ENCODE assay signal across 25 cellular contexts in genomic region chr2:8115451-8115850, GRCh38.
DNase-seq lines count a peak whose midpoint lies in the region; ATAC-seq, FAIRE-seq and TF ChIP-seq lines count a peak whose summit lies in the region.
"Had no signal": no experiment of that assay in that cellular context is flagged by ENCODE, and none has a peak within 500 bp of the region (broad histone marks: within the 10 kb centered on the region; RNA-seq: fewer than 3 reads in every experiment).

No MANE protein-coding gene starts in this region.

- H3K4me2 ChIP-seq in HepG2 (ENCODE audit: low read depth, low read length) = no peak overlapping the region

- no peak overlapping the region for H3K9ac ChIP-seq in HepG2 (ENCODE audit: insufficient read depth, low read depth, low read length)
- H3K9ac ChIP-seq: BLaER1 treated with 17β-estradiol and CSF1 and Interleukin-3, amounts not matched to agents 10 nM and 100 nM; GM23248 had no signal

- ATAC-seq in HepG2 = no peak
- no peak for ATAC-seq in right lobe of liver
- ATAC-seq in lower lobe of right lung = peak; percentile 58 to 67
- peak; percentile 73 for ATAC-seq in upper lobe of right lung
- ATAC-seq in GM21576 (IDR thresholded peaks at IDR 0.05; ENCODE audit: unreplicated experiment) = no peak
- no peak for ATAC-seq in GM18861 (IDR thresholded peaks at IDR 0.05; ENCODE audit: unreplicated experiment)
- ATAC-seq in activated CD8-positive, alpha-beta T cell treated with anti-CD3 and anti-CD28 coated beads, Interleukin-2, amount 10 ng/mL, durations not matched to agents 7 days and 5 days = no peak
- ATAC-seq: CD8-positive, alpha-beta T cell; HCT116 had no signal

- DNase-seq in HepG2 (ENCODE audit: low spot score) = no peak
- no peak for DNase-seq in right lobe of liver
- peak; percentile 38 for DNase-seq in astrocyte of the hippocampus (ENCODE audit: low read depth, low spot score)
- DNase-seq in lower lobe of right lung = no peak
- no peak for DNase-seq in upper lobe of right lung
- DNase-seq in activated CD8-positive, alpha-beta T cell treated with anti-CD3 and anti-CD28 coated beads, Interleukin-2, amount 10 ng/mL, durations not matched to agents 7 days and 5 days = no peak
- DNase-seq: AML-193; BE2C; Caco-2; CD4-positive, CD25-positive, alpha-beta regulatory T cell; CD8-positive, alpha-beta T cell; DMS153; DND-41; H9 had no signal

- POLR2A ChIA-PET in HepG2 (lab: Yijun Ruan, JAX) = interaction anchor here (2.9 kb wide), 1 partner anchor 11 kb away, joined by 9 read pairs; no protein-coding TSS in a partner anchor
- POLR2A ChIA-PET in activated CD8-positive, alpha-beta T cell treated with anti-CD3 and anti-CD28 coated beads, Interleukin-2, amount 10 ng/mL, durations not matched to agents 7 days and 5 days (lab: Charles Lee) = no interaction called here

- TF ChIP-seq EP300 in HepG2 (IDR thresholded peaks at IDR 0.05; ENCODE audit: low read depth in 2 of 2, low read length in 2 of 2) (no peak), HepG2 (CRISPR knock-in tag; IDR thresholded peaks at IDR 0.05; ENCODE audit: borderline replicate concordance) (no peak)

- intact Hi-C loops in HepG2 (cut with micrococcal nuclease; ENCODE audit: unreplicated experiment) (no loop called here), right lobe of liver (cut with DNase I) (no loop called here), lower lobe of right lung (cut with DNase I) (no loop called here), upper lobe of right lung (cut with DNase I) (no loop called here)

- no peak overlapping the region for H3K4me3 ChIP-seq in HepG2 (replicated peaks in 1 of 3; ENCODE audit: insufficient read depth in 1 of 3, low read depth in 2 of 3, low read length in 3 of 3)
- no peak overlapping the region for H3K4me3 ChIP-seq in right lobe of liver
- H3K4me3 ChIP-seq in lower lobe of right lung = no peak overlapping the region
- H3K4me3 ChIP-seq in upper lobe of right lung = no peak overlapping the region
- H3K4me3 ChIP-seq: BLaER1 treated with 17β-estradiol and CSF1 and Interleukin-3, amounts not matched to agents 10 nM and 100 nM; GM23248 had no signal

- H3K4me1 Mint-ChIP-seq in activated CD8-positive, alpha-beta T cell treated with anti-CD3 and anti-CD28 coated beads, Interleukin-2, amount 10 ng/mL, durations not matched to agents 7 days and 5 days (ENCODE audit: low read depth) = peaks cover 9% of the 10 kb centered on the region
- H3K4me1 Mint-ChIP-seq: CD4-positive, CD25-positive, alpha-beta regulatory T cell had no signal

- no peak for TF ChIP-seq CTCF in HepG2 (CRISPR knock-in tag; IDR thresholded peaks at IDR 0.05)
- TF ChIP-seq CTCF in right lobe of liver (IDR thresholded peaks at IDR 0.05) = no peak
- no peak for TF ChIP-seq CTCF in lower lobe of right lung (IDR thresholded peaks at IDR 0.05)
- no peak for TF ChIP-seq CTCF in upper lobe of right lung (IDR thresholded peaks at IDR 0.05)

- peaks cover 62% of the 10 kb centered on the region for H3K4me1 ChIP-seq in HepG2 (ENCODE audit: insufficient read depth, low read length)
- peaks cover 0 to 29% (median 5%) of the 10 kb centered on the region in 4 donors for H3K4me1 ChIP-seq in right lobe of liver
- peaks cover 8% of the 10 kb centered on the region for H3K4me1 ChIP-seq in lower lobe of right lung
- H3K4me1 ChIP-seq in upper lobe of right lung = peaks cover 12% of the 10 kb centered on the region
- H3K4me1 ChIP-seq: BE2C had no signal

- CTCF ChIA-PET in HepG2 (lab: Yijun Ruan, JAX; ENCODE audit: low intra/inter-chr PET ratio, low total read pairs) = no interaction called here
- CTCF ChIA-PET in activated CD8-positive, alpha-beta T cell treated with anti-CD3 and anti-CD28 coated beads, Interleukin-2, amount 10 ng/mL, durations not matched to agents 7 days and 5 days (lab: Charles Lee) = no interaction called here

- no peak for TF ChIP-seq RAD21 in HepG2 (CRISPR knock-in tag; IDR thresholded peaks at IDR 0.05)

- TF ChIP-seq POLR2A in HepG2 (IDR thresholded peaks at IDR 0.05; ENCODE audit: insufficient read depth in 1 of 2, low read depth in 2 of 2, low read length in 2 of 2) (no peak), right lobe of liver (IDR thresholded peaks at IDR 0.05) (no peak)

- no peaks in the 10 kb centered on the region for H4K20me1 ChIP-seq in HepG2 (ENCODE audit: insufficient read depth, low read length)
- H4K20me1 ChIP-seq: BLaER1 treated with 17β-estradiol and CSF1 and Interleukin-3, amounts not matched to agents 10 nM and 100 nM had no signal

- H3K36me3 Mint-ChIP-seq in activated CD8-positive, alpha-beta T cell treated with anti-CD3 and anti-CD28 coated beads, Interleukin-2, amount 10 ng/mL, durations not matched to agents 7 days and 5 days (ENCODE audit: low read depth) = peaks cover 3% of the 10 kb centered on the region
- H3K36me3 Mint-ChIP-seq: CD4-positive, CD25-positive, alpha-beta regulatory T cell; CD8-positive, alpha-beta T cell had no signal

- H3K4me3 Mint-ChIP-seq in activated CD8-positive, alpha-beta T cell treated with anti-CD3 and anti-CD28 coated beads, Interleukin-2, amount 10 ng/mL, durations not matched to agents 7 days and 5 days = no peak overlapping the region
- H3K4me3 Mint-ChIP-seq: CD4-positive, CD25-positive, alpha-beta regulatory T cell; CD8-positive, alpha-beta T cell; H9 had no signal

- H3K27ac ChIP-seq in HepG2 (ENCODE audit: extremely low read length, insufficient read depth, low read length) (no peak overlapping the region), right lobe of liver (no peak overlapping the region), lower lobe of right lung (no peak overlapping the region), upper lobe of right lung (no peak overlapping the region)
- H3K27ac ChIP-seq: 22Rv1; BLaER1 treated with 17β-estradiol and CSF1 and Interleukin-3, amounts not matched to agents 10 nM and 100 nM; GM23248 had no signal

- FAIRE-seq in HepG2 (lab: Jason Lieb, UNC) = no peak
- FAIRE-seq: A204.1, G401.6, GM12892, GM19239, H1 had no signal

- no TSS peak for BruUV-seq in HepG2 (replicated peaks; lab: Mats Ljungman, UMichigan)

- H3K79me2 ChIP-seq in HepG2 (ENCODE audit: insufficient read depth, low read length) = no peaks in the 10 kb centered on the region

- H2AFZ ChIP-seq in HepG2 (ENCODE audit: low read length) = no peak overlapping the region
- H2AFZ ChIP-seq: GM23248 had no signal

- WGBS in HepG2 (ENCODE audit: low lambda C conversion rate) = 86% methylated on average over 4 of the region's 4 CpGs
- 100% methylated on average over 2 of the region's 4 CpGs for WGBS in right lobe of liver (ENCODE audit: insufficient coverage, low coverage, low lambda C conversion rate, missing lambda C conversion rate)

- in situ Hi-C loops in HepG2 (cut with HindIII; ENCODE audit: extremely low pct_ligation_motif_present, low pct_unique_long_range_greater_than_20kb) = no loop called here

- H3K36me3 ChIP-seq in HepG2 (replicated peaks in 1 of 2; ENCODE audit: control insufficient read depth in 1 of 2, insufficient read depth in 2 of 2, low read length in 2 of 2) (no peaks in the 10 kb centered on the region), right lobe of liver (no peaks in the 10 kb centered on the region), lower lobe of right lung (no peaks in the 10 kb centered on the region), upper lobe of right lung (no peaks in the 10 kb centered on the region)
- H3K36me3 ChIP-seq: BE2C; BLaER1 treated with 17β-estradiol and CSF1 and Interleukin-3, amounts not matched to agents 10 nM and 100 nM had no signal

- H3K27me3 ChIP-seq in HepG2 (ENCODE audit: control insufficient read depth in 1 of 2, insufficient read depth in 2 of 2, low read length in 2 of 2) (no peaks in the 10 kb centered on the region), right lobe of liver (no peaks in the 10 kb centered on the region), lower lobe of right lung (ENCODE audit: low read depth) (no peaks in the 10 kb centered on the region), upper lobe of right lung (no peaks in the 10 kb centered on the region)
- H3K27me3 ChIP-seq: BE2C; BLaER1 treated with 17β-estradiol and CSF1 and Interleukin-3, amounts not matched to agents 10 nM and 100 nM had no signal

- H3K9me3 Mint-ChIP-seq in activated CD8-positive, alpha-beta T cell treated with anti-CD3 and anti-CD28 coated beads, Interleukin-2, amount 10 ng/mL, durations not matched to agents 7 days and 5 days (ENCODE audit: insufficient read depth) = peaks cover 7% of the 10 kb centered on the region
- H3K9me3 Mint-ChIP-seq: CD8-positive, alpha-beta T cell had no signal

- H3K9me3 ChIP-seq in HepG2 (ENCODE audit: low read length) (peaks cover 8% of the 10 kb centered on the region; the same call in 1 of the 2 replicates), right lobe of liver (no peaks in the 10 kb centered on the region), lower lobe of right lung (no peaks in the 10 kb centered on the region), upper lobe of right lung (no peaks in the 10 kb centered on the region)
- H3K9me3 ChIP-seq: BE2C, Caco-2 had no signal

- H3K27me3 Mint-ChIP-seq in activated CD8-positive, alpha-beta T cell treated with anti-CD3 and anti-CD28 coated beads, Interleukin-2, amount 10 ng/mL, durations not matched to agents 7 days and 5 days (ENCODE audit: low read depth) = peaks cover 11% of the 10 kb centered on the region
- H3K27me3 Mint-ChIP-seq: CD4-positive, CD25-positive, alpha-beta regulatory T cell had no signal

- H3K27ac Mint-ChIP-seq in activated CD8-positive, alpha-beta T cell treated with anti-CD3 and anti-CD28 coated beads, Interleukin-2, amount 10 ng/mL, durations not matched to agents 7 days and 5 days = no peak overlapping the region
- H3K27ac Mint-ChIP-seq: CD4-positive, CD25-positive, alpha-beta regulatory T cell; CD8-positive, alpha-beta T cell; H9 had no signal

TF ChIP-seq in HepG2, 621 proteins besides CTCF, POLR2A, EP300 and RAD21:
- no peak for TF ChIP-seq ZMAT5 (CRISPR knock-in tag; IDR thresholded peaks at IDR 0.05; ENCODE audit: borderline replicate concordance, low read depth)
- 0 out of 2 replicates have a peak, but pooled peaks have one; percentile 5 for TF ChIP-seq TCF7 (IDR thresholded peaks at IDR 0.05; ENCODE audit: low read depth)

Comparison
In these comparisons a context has a peak if more than half of its experiments do, and no peak if none do; other contexts are left out.
1. ATAC-seq: peak in lower lobe of right lung (2 of 2) and upper lobe of right lung (single experiment); none in HepG2 (single experiment), right lobe of liver (0 of 4), GM21576 (single experiment), GM18861 (single experiment) and activated CD8-positive, alpha-beta T cell treated with anti-CD3 and anti-CD28 coated beads, Interleukin-2, amount 10 ng/mL, durations not matched to agents 7 days and 5 days (single experiment).